Comparison of ENCODE assay signal across 12 cellular contexts in genomic region chr3:45078910-45079522, GRCh38. TPM values are rescaled to one million over a fixed set of nuclear protein-coding genes. Genes with fewer than 3 reads are reported as not detected.
A peak's percentile ranks its signal among the peaks of the same experiment; 100 is the strongest.
DNase-seq lines count a peak whose midpoint lies in the region; ATAC-seq and TF ChIP-seq lines count a peak whose summit lies in the region.
"Had no signal": no experiment of that assay in that cellular context is flagged by ENCODE, and none has a peak within 500 bp of the region (broad histone marks: within the 10 kb centered on the region; RNA-seq: fewer than 3 reads in every experiment).

No MANE protein-coding gene starts in this region.

- no peaks in the 10 kb centered on the region for H3K9me2 ChIP-seq in GM23248 (ENCODE audit: insufficient read depth)
- no peaks in the 10 kb centered on the region for H3K9me2 ChIP-seq in hepatocyte (replicated peaks; ENCODE audit: insufficient read depth)

- H3K9me3 ChIP-seq in GM23248 (ENCODE audit: low read depth) (no peaks in the 10 kb centered on the region), hepatocyte (ENCODE audit: low read depth) (no peaks in the 10 kb centered on the region)

- no peaks in the 10 kb centered on the region for H3K79me2 ChIP-seq in GM23248 (ENCODE audit: insufficient read depth)
- no peaks in the 10 kb centered on the region for H3K79me2 ChIP-seq in hepatocyte

- H2AFZ ChIP-seq in GM23248 (no peak overlapping the region), hepatocyte (no peak overlapping the region)

- H3K27me3 ChIP-seq in GM23248 (replicated peaks; ENCODE audit: insufficient read depth) (no peaks in the 10 kb centered on the region), hepatocyte (no peaks in the 10 kb centered on the region)
- H3K27me3 ChIP-seq: spleen had no signal

- H3K36me3 ChIP-seq in GM23248 (ENCODE audit: low read depth) (no peaks in the 10 kb centered on the region), hepatocyte (replicated peaks; ENCODE audit: insufficient read depth, low read depth) (no peaks in the 10 kb centered on the region)
- H3K36me3 ChIP-seq: spleen had no signal

- H3K4me1 ChIP-seq in GM23248 (ENCODE audit: insufficient read depth) (no peaks in the 10 kb centered on the region), hepatocyte (ENCODE audit: insufficient read depth) (peaks cover 8% of the 10 kb centered on the region)
- H3K4me1 ChIP-seq: spleen had no signal

- no peak overlapping the region for H3K9ac ChIP-seq in GM23248

- no peak overlapping the region for H3K4me2 ChIP-seq in GM23248 (ENCODE audit: unreplicated experiment)
- H3K4me2 ChIP-seq in hepatocyte, result no peak overlapping the region

- ATAC-seq in HG03097 (IDR thresholded peaks at IDR 0.05; ENCODE audit: low FRiP score, unreplicated experiment), result no peak
- no peak for ATAC-seq in HG02623 (IDR thresholded peaks at IDR 0.05; ENCODE audit: unreplicated experiment)
- no peak for ATAC-seq in GM18511 (IDR thresholded peaks at IDR 0.05; ENCODE audit: unreplicated experiment)
- ATAC-seq: CD8-positive, alpha-beta T cell had no signal

- peak; percentile 15 for TF ChIP-seq CTCF in hepatocyte (IDR thresholded peaks at IDR 0.05; ENCODE audit: poor library complexity)

- DNase-seq in ACHN (peak; percentile 23), GM23248 (peak; percentile 39), amniotic epithelial cell (ENCODE audit: low read depth) (peak; percentile 66), hepatocyte (ENCODE audit: low spot score) (no peak), activated T-cell treated with anti-CD3 and anti-CD28 coated beads for 4 hours (no peak)
- DNase-seq: CD8-positive, alpha-beta T cell; NCI-H187; spleen; T1000 had no signal

- in situ Hi-C loops in ACHN (cut with HindIII; ENCODE audit: low pct_ligation_motif_present, low pct_unique_long_range_greater_than_20kb, low sequenced_read_pairs) (no loop called here), GM23248 (cut with MboI) (no loop called here)

- WGBS in GM23248 (ENCODE audit: low coverage in 1 of 2, low lambda C conversion rate in 2 of 2, missing lambda C conversion rate in 2 of 2), 2 experiments, result 85 to 88% methylated on average over 8 of the region's 8 CpGs
- WGBS in hepatocyte (ENCODE audit: low lambda C conversion rate, missing lambda C conversion rate), result 80% methylated on average over 8 of the region's 8 CpGs

- H3K27ac ChIP-seq in GM23248, result no peak overlapping the region
- H3K27ac ChIP-seq in hepatocyte, result peak overlapping the region; percentile 40
- H3K27ac ChIP-seq: spleen had no signal

- H3K4me3 ChIP-seq in GM23248 (no peak overlapping the region), hepatocyte (no peak overlapping the region)
- H3K4me3 ChIP-seq: spleen had no signal

- 0 out of 2 replicates have a peak, but pooled peaks cover 3% of the 10 kb centered on the region for H3F3A ChIP-seq in GM23248 (ENCODE audit: insufficient read depth)

- H4K20me1 ChIP-seq in GM23248 (ENCODE audit: insufficient read depth) (no peaks in the 10 kb centered on the region), hepatocyte (ENCODE audit: insufficient read depth, poor library complexity, severe bottlenecking) (no peaks in the 10 kb centered on the region)

RNA-seq across cellular contexts. Expression of gene CLEC3B, which starts 52.9 kb away (rescaled TPM):
- total RNA-seq in GM23248 (2014; rRNA removed; shearing (Covaris generic)), result 42.1 and 45.4 TPM in 2 replicates
- polyA plus RNA-seq in GM23248 (2016; fragmentation: Nextera tagmentation; extraction: Ambion mirVana) (48.8 and 49.5 TPM in 2 replicates), hepatocyte (1.7 and 2.6 TPM in 2 replicates)
- 0.64 and 1.3 TPM in 2 replicates for total RNA-seq in hepatocyte

Comparison
In these comparisons a context has a peak if more than half of its experiments do, and no peak if none do; other contexts are left out.
1. DNase-seq: peak in ACHN (single experiment), GM23248 (single experiment) and amniotic epithelial cell (single experiment); none in hepatocyte (single experiment) and activated T-cell treated with anti-CD3 and anti-CD28 coated beads for 4 hours (single experiment).
2. RNA of gene CLEC3B, which starts 52.9 kb away (total RNA-seq): 42.1 to 45.4 TPM in GM23248; 0.64 to 1.3 TPM in hepatocyte; every median in the first group is over 10 times any median in the second.